8 cellular contexts compared by ENCODE assay signal in genomic region chr1:117754061-117754969, GRCh38.
DNase-seq lines count a peak whose midpoint lies in the region; ATAC-seq and TF ChIP-seq lines count a peak whose summit lies in the region.

No MANE protein-coding gene starts in this region.

- H4K12ac ChIP-seq in trophoblast cell (ENCODE audit: low read depth, low read length), result no peak overlapping the region

- intact Hi-C loops in IMR-90 (cut with micrococcal nuclease), result loop anchor here (10.0 kb wide), 3 partner anchors 390 to 690 kb away; partner anchors contain the start of genes MAN1A2 and TTF2
- intact Hi-C loops in Right ventricle myocardium superior (cut with DNase I), result loop anchor here (10.0 kb wide), 1 partner anchor 80 kb away; no protein-coding TSS in a partner anchor

- H3K4me2 ChIP-seq in IMR-90 (ENCODE audit: low read depth, low read length) (peak overlapping the region; percentile 66), trophoblast cell (ENCODE audit: low read length) (peak overlapping the region; percentile 47)

- H2BK5ac ChIP-seq in IMR-90 (ENCODE audit: low read depth, low read length, poor library complexity, severe bottlenecking), result peak overlapping the region; percentile 4
- H2BK5ac ChIP-seq in trophoblast cell (ENCODE audit: low read depth, low read length, poor library complexity), result no peak overlapping the region

- H3K18ac ChIP-seq in IMR-90 (ENCODE audit: low read depth, low read length) (0 out of 2 replicates have a peak overlapping the region, but pooled peaks have one; percentile 5), trophoblast cell (ENCODE audit: low read length) (no peak overlapping the region)

- H3K9me1 ChIP-seq in IMR-90 (ENCODE audit: insufficient read depth, low read length), result peaks cover 13% of the 10 kb centered on the region

- in situ Hi-C loops in IMR-90 (cut with MboI; ENCODE audit: low sequenced_read_pairs), result loop anchor here (10.0 to 25.0 kb wide), 3 partner anchors 133 to 392 kb away; partner anchors contain the start of genes MAN1A2 and TENT5C

- H2BK20ac ChIP-seq in IMR-90 (ENCODE audit: low read depth, low read length), result peak overlapping the region; percentile 98

- H2AK9ac ChIP-seq in IMR-90 (replicated peaks; ENCODE audit: low read depth, low read length, poor library complexity), result peak overlapping the region; percentile 10

- H3K27me3 ChIP-seq in IMR-90 (ENCODE audit: control insufficient read depth, insufficient read depth, low read length) (no peaks in the 10 kb centered on the region), Peyer's patch (no peaks in the 10 kb centered on the region), trophoblast cell (ENCODE audit: insufficient read depth, low read length) (no peaks in the 10 kb centered on the region)

- peak overlapping the region; percentile 62 for H3K23ac ChIP-seq in IMR-90 (ENCODE audit: low read depth, low read length)
- no peak overlapping the region for H3K23ac ChIP-seq in trophoblast cell (ENCODE audit: low read length)

- no TSS peak for BruUV-seq in IMR-90 (replicated peaks; lab: Mats Ljungman, UMichigan)

- ATAC-seq in IMR-90 (ENCODE audit: low read depth), result peak; percentile 35
- peak; percentile 73 for ATAC-seq in Right ventricle myocardium superior (ENCODE audit: poor library complexity)
- no peak for ATAC-seq in HG02642 (IDR thresholded peaks at IDR 0.05; ENCODE audit: poor library complexity, unreplicated experiment)
- ATAC-seq in HG03571 (IDR thresholded peaks at IDR 0.05; ENCODE audit: unreplicated experiment), result no peak

- peak overlapping the region; percentile 33 for H2AK5ac ChIP-seq in IMR-90 (ENCODE audit: low read depth, low read length)
- no peak overlapping the region for H2AK5ac ChIP-seq in trophoblast cell (ENCODE audit: low read length)

- H2BK120ac ChIP-seq in IMR-90 (ENCODE audit: low read depth, low read length) (peak overlapping the region; percentile 95), trophoblast cell (ENCODE audit: insufficient read depth, low read length, poor library complexity) (no peak overlapping the region)

- TF ChIP-seq POLR2A in IMR-90 (IDR thresholded peaks at IDR 0.05; ENCODE audit: low read depth, low read length) (no peak), Peyer's patch (IDR thresholded peaks at IDR 0.05) (no peak)

- H3K79me1 ChIP-seq in IMR-90 (ENCODE audit: low read depth in 1 of 2, low read length in 2 of 2), result peaks cover 0 to 13% of the 10 kb centered on the region in 2 experiments; a peak in 2 of 4 replicates
- H3K79me1 ChIP-seq in trophoblast cell (ENCODE audit: low read length), result no peaks in the 10 kb centered on the region

- no peak overlapping the region for H3K56ac ChIP-seq in IMR-90 (ENCODE audit: extremely low read depth, insufficient read depth, low read length)

- no peaks in the 10 kb centered on the region for H4K20me1 ChIP-seq in IMR-90 (ENCODE audit: insufficient read depth, low read length)

- no peaks in the 10 kb centered on the region for H3K79me2 ChIP-seq in trophoblast cell (ENCODE audit: control insufficient read depth, insufficient read depth, low read length, poor library complexity)

- H2AFZ ChIP-seq in IMR-90 (replicated peaks; ENCODE audit: low read length, poor library complexity), result peak overlapping the region; percentile 81
- no peak overlapping the region for H2AFZ ChIP-seq in trophoblast cell (ENCODE audit: insufficient read depth, low read length, poor library complexity)

- H3K4me1 ChIP-seq in IMR-90 (ENCODE audit: control insufficient read depth, insufficient read depth, low read length) (peaks cover 16% of the 10 kb centered on the region), Peyer's patch (peaks cover 0 to 9% (median 0%) of the 10 kb centered on the region in 4 donors), trophoblast cell (ENCODE audit: control insufficient read depth in 1 of 2, insufficient read depth in 2 of 2, low read length in 2 of 2) (peaks cover 3 to 4% of the 10 kb centered on the region in 2 experiments)

- H3K14ac ChIP-seq in IMR-90 (replicated peaks; ENCODE audit: low read depth, low read length) (peak overlapping the region; percentile 45), trophoblast cell (ENCODE audit: low read length) (no peak overlapping the region)

- WGBS in IMR-90 (ENCODE audit: extremely low coverage in 2 of 2, insufficient read length in 1 of 2), 2 experiments, result 63% methylated on average over 1 of the region's 9 CpGs; no CpG with 5 or more reads in 1 of the 2 experiments
- WGBS in trophoblast cell (ENCODE audit: extremely low coverage, insufficient coverage, insufficient read length), result no CpG with 5 or more reads among the region's 9 CpGs

- CTCF ChIA-PET in IMR-90 (lab: Yijun Ruan, JAX), result interaction anchor here (0.6 to 2.6 kb wide), 26 partner anchors 8 to 245 kb away, joined by 3 to 17 read pairs (median 4); no protein-coding TSS in a partner anchor

- H3K9ac ChIP-seq in IMR-90 (ENCODE audit: low read depth, low read length) (no peak overlapping the region), trophoblast cell (ENCODE audit: low read length) (no peak overlapping the region)

- H4K8ac ChIP-seq in IMR-90 (ENCODE audit: low read depth in 2 of 2, low read length in 2 of 2) (peak overlapping the region in 1 of 2 experiments; percentile 91; a peak in 2 of 4 replicates), trophoblast cell (ENCODE audit: low read depth, low read length) (no peak overlapping the region)

- TF ChIP-seq CTCF in IMR-90 (conservative IDR thresholded peaks at IDR 0.05; ENCODE audit: low read depth, low read length) (peak; percentile 66), Peyer's patch (IDR thresholded peaks at IDR 0.05) (peak; percentile 21 to 82 (median 76))

- POLR2A ChIA-PET in IMR-90 (lab: Charles Lee; ENCODE audit: unreplicated experiment), result no interaction called here

- H4K91ac ChIP-seq in IMR-90 (ENCODE audit: insufficient read depth, low read depth, low read length) (peak overlapping the region; percentile 30), trophoblast cell (ENCODE audit: low read depth, low read length) (no peak overlapping the region)

- H3K36me3 ChIP-seq in IMR-90 (ENCODE audit: control insufficient read depth, insufficient read depth, low read length) (no peaks in the 10 kb centered on the region), Peyer's patch (no peaks in the 10 kb centered on the region), trophoblast cell (ENCODE audit: control insufficient read depth in 1 of 2, insufficient read depth in 2 of 2, low read length in 2 of 2) (no peaks in the 10 kb centered on the region)

- H2BK12ac ChIP-seq in trophoblast cell (ENCODE audit: low read length), result no peak overlapping the region

- peak; percentile 87 for DNase-seq in DMS 273 (lab: John Stamatoyannopoulos, UW; ENCODE audit: unreplicated experiment)
- peak; percentile 59 for DNase-seq in IMR-90
- peak in 2 of 3 donors; percentile 46 to 79 for DNase-seq in Peyer's patch
- DNase-seq in activated gamma-delta T cell treated with anti-CD3 and anti-CD28 coated beads, Interleukin-2, amount 50 U/mL, for 16 hours (ENCODE audit: low read depth), result peak; percentile 23
- DNase-seq in Right ventricle myocardium superior, result no peak
- peak; percentile 50 to 80 for DNase-seq in trophoblast cell

- dilution Hi-C loops in IMR-90 (cut with HindIII; ENCODE audit: low sequenced_read_pairs, unreplicated experiment), result no loop called here

- TF ChIP-seq RAD21 in IMR-90 (IDR thresholded peaks at IDR 0.05; ENCODE audit: low read length), result peak; percentile 75

- H3K4ac ChIP-seq in IMR-90 (ENCODE audit: low read depth, low read length) (peak overlapping the region; percentile 86), trophoblast cell (ENCODE audit: low read depth, low read length) (no peak overlapping the region)

- H3K4me3 ChIP-seq in IMR-90 (ENCODE audit: insufficient read depth, low read depth, low read length) (no peak overlapping the region), Peyer's patch (no peak overlapping the region), trophoblast cell (ENCODE audit: low read depth, low read length) (no peak overlapping the region)

- H3K27ac ChIP-seq in IMR-90 (ENCODE audit: insufficient read depth, low read length) (no peak overlapping the region; the same call in 1 of the 2 replicates), Peyer's patch (no peak overlapping the region), trophoblast cell (ENCODE audit: low read depth, low read length) (no peak overlapping the region)

- H2BK15ac ChIP-seq in IMR-90 (ENCODE audit: low read depth, low read length), result peak overlapping the region; percentile 75; the same call in 2 of the 3 replicates

- no peaks in the 10 kb centered on the region for H3K9me3 ChIP-seq in IMR-90 (ENCODE audit: control insufficient read depth, insufficient read depth, low read length)
- no peaks in the 10 kb centered on the region for H3K9me3 ChIP-seq in Peyer's patch
- H3K9me3 ChIP-seq in trophoblast cell (ENCODE audit: insufficient read depth, low read depth, low read length), result no peaks in the 10 kb centered on the region

- peak overlapping the region; percentile 8; the same call in 1 of the 2 replicates for H4K5ac ChIP-seq in IMR-90 (ENCODE audit: low read depth, low read length)

TF ChIP-seq in IMR-90, 13 proteins besides CTCF, POLR2A, EP300 and RAD21:
- TF ChIP-seq NFE2L2 (IDR thresholded peaks at IDR 0.05; ENCODE audit: low read depth, low read length) (no peak), SMC3 (IDR thresholded peaks at IDR 0.05; ENCODE audit: low read depth, low read length) (peak; percentile 61)

Comparison
In these comparisons a context has a peak if more than half of its experiments do, and no peak if none do; other contexts are left out.
1. ATAC-seq: peak in IMR-90 (single experiment) and Right ventricle myocardium superior (single experiment); none in HG02642 (single experiment) and HG03571 (single experiment).